In the genomic region with DNA sequence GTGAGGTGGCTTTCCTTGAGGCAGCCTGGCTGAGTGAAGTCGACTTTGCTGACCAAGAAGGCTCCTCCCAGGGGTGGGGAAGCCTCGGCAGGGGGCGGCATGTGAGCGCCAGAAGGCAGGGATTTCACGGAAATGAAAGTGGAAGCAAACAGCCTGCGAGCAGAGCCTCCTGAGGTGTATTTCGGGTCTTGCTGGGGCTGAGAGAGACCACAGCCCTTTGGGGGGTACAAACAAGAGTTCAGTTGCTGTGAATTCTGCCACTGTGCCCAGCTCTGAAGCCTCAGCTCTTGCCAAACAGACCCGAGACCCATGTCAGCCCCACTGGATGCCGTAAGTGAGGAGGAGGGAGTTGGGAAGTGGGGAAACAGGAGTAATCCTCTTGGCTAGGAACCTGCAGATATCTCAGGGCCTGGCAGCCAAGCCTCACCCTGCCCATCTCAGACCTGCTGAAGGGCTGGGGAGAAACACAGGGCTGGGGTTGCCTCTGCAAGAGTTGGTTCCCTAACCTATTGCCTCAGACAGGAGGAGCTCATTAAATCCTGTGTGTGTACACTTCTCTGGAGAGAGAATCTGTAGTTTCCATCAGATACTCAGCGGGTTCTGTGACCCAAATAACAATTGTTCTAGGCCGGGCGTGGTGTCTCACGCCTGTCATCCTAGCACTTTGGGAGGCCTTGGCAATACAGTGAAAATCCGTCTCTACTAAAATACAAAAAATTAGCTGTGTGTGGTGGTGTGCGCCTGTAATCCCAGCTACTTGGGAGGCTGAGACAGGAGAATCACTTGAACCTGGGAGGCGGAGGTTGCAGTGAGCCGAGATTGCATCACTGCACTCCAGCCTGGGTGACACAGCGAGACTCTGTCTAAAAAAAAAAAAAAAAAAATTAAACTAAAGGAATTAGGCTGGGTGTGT, we compare ENCODE assay signal across 1 cellular context.
TF ChIP-seq lines count a peak whose summit lies in the region.

A gene (plus strand): TSS at position 146 of the 913 bp plus-strand sequence. CDS start 164 bp downstream, at position 310.

TF ChIP-seq in K562, 482 proteins besides CTCF, POLR2A, EP300 and RAD21 (continued from another document and continues in another):
- TF ChIP-seq ZNF165 (CRISPR knock-in tag; IDR thresholded peaks at IDR 0.05; ENCODE audit: borderline replicate concordance) (no peak), NFATC3 (IDR thresholded peaks at IDR 0.05) (no peak), BACH1 (tag; IDR thresholded peaks at IDR 0.05) (no peak), BDP1 (IDR thresholded peaks at IDR 0.05; ENCODE audit: insufficient read depth, insufficient read length) (no peak), XRCC5 (IDR thresholded peaks at IDR 0.05; ENCODE audit: low read depth, low read length) (no peak), CBFA2T3 (IDR thresholded peaks at IDR 0.05) (no peak), ZNF699 (CRISPR knock-in tag; IDR thresholded peaks at IDR 0.05; ENCODE audit: insufficient replicate concordance) (no peak), HEY1 (CRISPR knock-in tag; IDR thresholded peaks at IDR 0.05; ENCODE audit: borderline replicate concordance) (no peak), ZNF79 (CRISPR knock-in tag; IDR thresholded peaks at IDR 0.05; ENCODE audit: low read depth) (no peak), ZNF696 (CRISPR knock-in tag; conservative IDR thresholded peaks at IDR 0.05) (no peak), HNRNPH1 (optimal IDR thresholded peaks at IDR 0.05; ENCODE audit: low read depth, low read length) (no peak), POLR2H (tag; IDR thresholded peaks at IDR 0.05; ENCODE audit: low read depth) (no peak), NFXL1 (CRISPR knock-in tag; IDR thresholded peaks at IDR 0.05) (no peak), KDM4B (IDR thresholded peaks at IDR 0.05; ENCODE audit: borderline replicate concordance in 2 of 2, low read depth in 1 of 2) (0 out of 4 replicates have a peak, but pooled peaks of 1 of the 2 experiments have one; percentile 19), ZNF217 (CRISPR knock-in tag; IDR thresholded peaks at IDR 0.05) (no peak), ZNF444 (CRISPR knock-in tag; IDR thresholded peaks at IDR 0.05) (no peak), PHF21A (IDR thresholded peaks at IDR 0.05; ENCODE audit: borderline replicate concordance, low read depth) (no peak), NFRKB (IDR thresholded peaks at IDR 0.05; ENCODE audit: low read depth) (no peak), GTF2E2 (tag; IDR thresholded peaks at IDR 0.05) (no peak), CC2D1A (IDR thresholded peaks at IDR 0.05) (peak; percentile 70), KLF10 (CRISPR knock-in tag; IDR thresholded peaks at IDR 0.05) (no peak), ZNF324 (CRISPR knock-in tag; IDR thresholded peaks at IDR 0.05) (no peak), CCAR2 (IDR thresholded peaks at IDR 0.05; ENCODE audit: low read depth, low read length) (no peak), THRAP3 (IDR thresholded peaks at IDR 0.05; ENCODE audit: borderline replicate concordance) (no peak), MEF2A (IDR thresholded peaks at IDR 0.05; ENCODE audit: control insufficient read depth, low read depth, low read length) (no peak), SIX5 (IDR thresholded peaks at IDR 0.05; ENCODE audit: borderline replicate concordance in 1 of 2, insufficient read depth in 1 of 2, low read depth in 1 of 2, low read length in 2 of 2) (no peak), ILF3 (IDR thresholded peaks at IDR 0.05; ENCODE audit: borderline replicate concordance) (no peak), PHTF2 (CRISPR knock-in tag; IDR thresholded peaks at IDR 0.05) (no peak), TGIF2 (CRISPR knock-in tag; IDR thresholded peaks at IDR 0.05) (no peak), FOXM1 (IDR thresholded peaks at IDR 0.05; ENCODE audit: low read depth) (peak; percentile 60), FOXM1 (CRISPR knock-in tag; IDR thresholded peaks at IDR 0.05; ENCODE audit: low read depth) (no peak), ZNF778 (CRISPR knock-in tag; IDR thresholded peaks at IDR 0.05) (no peak), ATF7 (IDR thresholded peaks at IDR 0.05) (peak; percentile 19; the same call in 1 of the 2 replicates), GABPB1 (CRISPR knock-in tag; IDR thresholded peaks at IDR 0.05) (no peak)
- TF ChIP-seq, protein P1, sequence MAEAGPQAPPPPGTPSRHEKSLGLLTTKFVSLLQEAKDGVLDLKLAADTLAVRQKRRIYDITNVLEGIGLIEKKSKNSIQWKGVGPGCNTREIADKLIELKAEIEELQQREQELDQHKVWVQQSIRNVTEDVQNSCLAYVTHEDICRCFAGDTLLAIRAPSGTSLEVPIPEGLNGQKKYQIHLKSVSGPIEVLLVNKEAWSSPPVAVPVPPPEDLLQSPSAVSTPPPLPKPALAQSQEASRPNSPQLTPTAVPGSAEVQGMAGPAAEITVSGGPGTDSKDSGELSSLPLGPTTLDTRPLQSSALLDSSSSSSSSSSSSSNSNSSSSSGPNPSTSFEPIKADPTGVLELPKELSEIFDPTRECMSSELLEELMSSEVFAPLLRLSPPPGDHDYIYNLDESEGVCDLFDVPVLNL (CRISPR knock-in tag; IDR thresholded peaks at IDR 0.05; ENCODE audit: low read depth) = no peak
- TF ChIP-seq, protein P2, sequence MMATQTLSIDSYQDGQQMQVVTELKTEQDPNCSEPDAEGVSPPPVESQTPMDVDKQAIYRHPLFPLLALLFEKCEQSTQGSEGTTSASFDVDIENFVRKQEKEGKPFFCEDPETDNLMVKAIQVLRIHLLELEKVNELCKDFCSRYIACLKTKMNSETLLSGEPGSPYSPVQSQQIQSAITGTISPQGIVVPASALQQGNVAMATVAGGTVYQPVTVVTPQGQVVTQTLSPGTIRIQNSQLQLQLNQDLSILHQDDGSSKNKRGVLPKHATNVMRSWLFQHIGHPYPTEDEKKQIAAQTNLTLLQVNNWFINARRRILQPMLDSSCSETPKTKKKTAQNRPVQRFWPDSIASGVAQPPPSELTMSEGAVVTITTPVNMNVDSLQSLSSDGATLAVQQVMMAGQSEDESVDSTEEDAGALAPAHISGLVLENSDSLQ (IDR thresholded peaks at IDR 0.05) = no peak
- TF ChIP-seq, protein P3, sequence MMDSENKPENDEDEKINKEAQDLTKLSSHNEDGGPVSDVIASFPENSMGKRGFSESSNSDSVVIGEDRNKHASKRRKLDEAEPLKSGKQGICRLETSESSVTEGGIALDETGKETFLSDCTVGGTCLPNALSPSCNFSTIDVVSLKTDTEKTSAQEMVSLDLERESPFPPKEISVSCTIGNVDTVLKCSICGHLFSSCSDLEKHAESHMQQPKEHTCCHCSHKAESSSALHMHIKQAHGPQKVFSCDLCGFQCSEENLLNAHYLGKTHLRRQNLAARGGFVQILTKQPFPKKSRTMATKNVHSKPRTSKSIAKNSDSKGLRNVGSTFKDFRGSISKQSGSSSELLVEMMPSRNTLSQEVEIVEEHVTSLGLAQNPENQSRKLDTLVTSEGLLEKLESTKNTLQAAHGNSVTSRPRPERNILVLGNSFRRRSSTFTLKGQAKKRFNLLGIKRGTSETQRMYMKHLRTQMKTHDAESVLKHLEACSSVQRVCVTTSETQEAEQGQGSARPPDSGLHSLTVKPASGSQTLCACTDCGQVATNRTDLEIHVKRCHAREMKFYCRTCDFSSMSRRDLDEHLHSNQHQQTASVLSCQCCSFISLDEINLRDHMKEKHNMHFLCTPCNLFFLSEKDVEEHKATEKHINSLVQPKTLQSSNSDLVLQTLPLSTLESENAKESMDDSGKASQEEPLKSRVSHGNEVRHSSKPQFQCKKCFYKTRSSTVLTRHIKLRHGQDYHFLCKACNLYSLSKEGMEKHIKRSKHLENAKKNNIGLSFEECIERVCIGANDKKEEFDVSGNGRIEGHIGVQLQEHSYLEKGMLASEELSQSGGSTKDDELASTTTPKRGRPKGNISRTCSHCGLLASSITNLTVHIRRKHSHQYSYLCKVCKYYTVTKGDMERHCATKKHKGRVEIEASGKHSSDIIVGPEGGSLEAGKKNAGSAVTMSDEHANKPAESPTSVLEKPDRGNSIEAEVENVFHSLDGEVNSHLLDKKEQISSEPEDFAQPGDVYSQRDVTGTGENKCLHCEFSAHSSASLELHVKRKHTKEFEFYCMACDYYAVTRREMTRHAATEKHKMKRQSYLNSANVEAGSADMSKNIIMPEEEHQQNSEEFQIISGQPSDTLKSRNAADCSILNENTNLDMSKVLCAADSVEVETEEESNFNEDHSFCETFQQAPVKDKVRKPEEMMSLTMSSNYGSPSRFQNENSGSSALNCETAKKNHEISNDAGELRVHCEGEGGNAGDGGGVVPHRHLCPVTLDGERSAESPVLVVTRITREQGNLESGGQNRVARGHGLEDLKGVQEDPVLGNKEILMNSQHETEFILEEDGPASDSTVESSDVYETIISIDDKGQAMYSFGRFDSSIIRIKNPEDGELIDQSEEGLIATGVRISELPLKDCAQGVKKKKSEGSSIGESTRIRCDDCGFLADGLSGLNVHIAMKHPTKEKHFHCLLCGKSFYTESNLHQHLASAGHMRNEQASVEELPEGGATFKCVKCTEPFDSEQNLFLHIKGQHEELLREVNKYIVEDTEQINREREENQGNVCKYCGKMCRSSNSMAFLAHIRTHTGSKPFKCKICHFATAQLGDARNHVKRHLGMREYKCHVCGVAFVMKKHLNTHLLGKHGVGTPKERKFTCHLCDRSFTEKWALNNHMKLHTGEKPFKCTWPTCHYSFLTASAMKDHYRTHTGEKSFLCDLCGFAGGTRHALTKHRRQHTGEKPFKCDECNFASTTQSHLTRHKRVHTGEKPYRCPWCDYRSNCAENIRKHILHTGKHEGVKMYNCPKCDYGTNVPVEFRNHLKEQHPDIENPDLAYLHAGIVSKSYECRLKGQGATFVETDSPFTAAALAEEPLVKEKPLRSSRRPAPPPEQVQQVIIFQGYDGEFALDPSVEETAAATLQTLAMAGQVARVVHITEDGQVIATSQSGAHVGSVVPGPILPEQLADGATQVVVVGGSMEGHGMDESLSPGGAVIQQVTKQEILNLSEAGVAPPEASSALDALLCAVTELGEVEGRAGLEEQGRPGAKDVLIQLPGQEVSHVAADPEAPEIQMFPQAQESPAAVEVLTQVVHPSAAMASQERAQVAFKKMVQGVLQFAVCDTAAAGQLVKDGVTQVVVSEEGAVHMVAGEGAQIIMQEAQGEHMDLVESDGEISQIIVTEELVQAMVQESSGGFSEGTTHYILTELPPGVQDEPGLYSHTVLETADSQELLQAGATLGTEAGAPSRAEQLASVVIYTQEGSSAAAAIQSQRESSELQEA (IDR thresholded peaks at IDR 0.05; ENCODE audit: low read depth) = no peak
- TF ChIP-seq, protein P4, sequence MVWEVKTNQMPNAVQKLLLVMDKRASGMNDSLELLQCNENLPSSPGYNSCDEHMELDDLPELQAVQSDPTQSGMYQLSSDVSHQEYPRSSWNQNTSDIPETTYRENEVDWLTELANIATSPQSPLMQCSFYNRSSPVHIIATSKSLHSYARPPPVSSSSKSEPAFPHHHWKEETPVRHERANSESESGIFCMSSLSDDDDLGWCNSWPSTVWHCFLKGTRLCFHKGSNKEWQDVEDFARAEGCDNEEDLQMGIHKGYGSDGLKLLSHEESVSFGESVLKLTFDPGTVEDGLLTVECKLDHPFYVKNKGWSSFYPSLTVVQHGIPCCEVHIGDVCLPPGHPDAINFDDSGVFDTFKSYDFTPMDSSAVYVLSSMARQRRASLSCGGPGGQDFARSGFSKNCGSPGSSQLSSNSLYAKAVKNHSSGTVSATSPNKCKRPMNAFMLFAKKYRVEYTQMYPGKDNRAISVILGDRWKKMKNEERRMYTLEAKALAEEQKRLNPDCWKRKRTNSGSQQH (CRISPR knock-in tag; IDR thresholded peaks at IDR 0.05) = no peak
- TF ChIP-seq, protein P5, sequence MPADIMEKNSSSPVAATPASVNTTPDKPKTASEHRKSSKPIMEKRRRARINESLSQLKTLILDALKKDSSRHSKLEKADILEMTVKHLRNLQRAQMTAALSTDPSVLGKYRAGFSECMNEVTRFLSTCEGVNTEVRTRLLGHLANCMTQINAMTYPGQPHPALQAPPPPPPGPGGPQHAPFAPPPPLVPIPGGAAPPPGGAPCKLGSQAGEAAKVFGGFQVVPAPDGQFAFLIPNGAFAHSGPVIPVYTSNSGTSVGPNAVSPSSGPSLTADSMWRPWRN (IDR thresholded peaks at IDR 0.05; ENCODE audit: low read depth) = no peak
- TF ChIP-seq, protein P6, sequence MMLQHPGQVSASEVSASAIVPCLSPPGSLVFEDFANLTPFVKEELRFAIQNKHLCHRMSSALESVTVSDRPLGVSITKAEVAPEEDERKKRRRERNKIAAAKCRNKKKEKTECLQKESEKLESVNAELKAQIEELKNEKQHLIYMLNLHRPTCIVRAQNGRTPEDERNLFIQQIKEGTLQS (IDR thresholded peaks at IDR 0.05) = peak; percentile 88
- TF ChIP-seq, protein P6 (CRISPR knock-in tag; conservative IDR thresholded peaks at IDR 0.05) = no peak
- TF ChIP-seq, protein P7, sequence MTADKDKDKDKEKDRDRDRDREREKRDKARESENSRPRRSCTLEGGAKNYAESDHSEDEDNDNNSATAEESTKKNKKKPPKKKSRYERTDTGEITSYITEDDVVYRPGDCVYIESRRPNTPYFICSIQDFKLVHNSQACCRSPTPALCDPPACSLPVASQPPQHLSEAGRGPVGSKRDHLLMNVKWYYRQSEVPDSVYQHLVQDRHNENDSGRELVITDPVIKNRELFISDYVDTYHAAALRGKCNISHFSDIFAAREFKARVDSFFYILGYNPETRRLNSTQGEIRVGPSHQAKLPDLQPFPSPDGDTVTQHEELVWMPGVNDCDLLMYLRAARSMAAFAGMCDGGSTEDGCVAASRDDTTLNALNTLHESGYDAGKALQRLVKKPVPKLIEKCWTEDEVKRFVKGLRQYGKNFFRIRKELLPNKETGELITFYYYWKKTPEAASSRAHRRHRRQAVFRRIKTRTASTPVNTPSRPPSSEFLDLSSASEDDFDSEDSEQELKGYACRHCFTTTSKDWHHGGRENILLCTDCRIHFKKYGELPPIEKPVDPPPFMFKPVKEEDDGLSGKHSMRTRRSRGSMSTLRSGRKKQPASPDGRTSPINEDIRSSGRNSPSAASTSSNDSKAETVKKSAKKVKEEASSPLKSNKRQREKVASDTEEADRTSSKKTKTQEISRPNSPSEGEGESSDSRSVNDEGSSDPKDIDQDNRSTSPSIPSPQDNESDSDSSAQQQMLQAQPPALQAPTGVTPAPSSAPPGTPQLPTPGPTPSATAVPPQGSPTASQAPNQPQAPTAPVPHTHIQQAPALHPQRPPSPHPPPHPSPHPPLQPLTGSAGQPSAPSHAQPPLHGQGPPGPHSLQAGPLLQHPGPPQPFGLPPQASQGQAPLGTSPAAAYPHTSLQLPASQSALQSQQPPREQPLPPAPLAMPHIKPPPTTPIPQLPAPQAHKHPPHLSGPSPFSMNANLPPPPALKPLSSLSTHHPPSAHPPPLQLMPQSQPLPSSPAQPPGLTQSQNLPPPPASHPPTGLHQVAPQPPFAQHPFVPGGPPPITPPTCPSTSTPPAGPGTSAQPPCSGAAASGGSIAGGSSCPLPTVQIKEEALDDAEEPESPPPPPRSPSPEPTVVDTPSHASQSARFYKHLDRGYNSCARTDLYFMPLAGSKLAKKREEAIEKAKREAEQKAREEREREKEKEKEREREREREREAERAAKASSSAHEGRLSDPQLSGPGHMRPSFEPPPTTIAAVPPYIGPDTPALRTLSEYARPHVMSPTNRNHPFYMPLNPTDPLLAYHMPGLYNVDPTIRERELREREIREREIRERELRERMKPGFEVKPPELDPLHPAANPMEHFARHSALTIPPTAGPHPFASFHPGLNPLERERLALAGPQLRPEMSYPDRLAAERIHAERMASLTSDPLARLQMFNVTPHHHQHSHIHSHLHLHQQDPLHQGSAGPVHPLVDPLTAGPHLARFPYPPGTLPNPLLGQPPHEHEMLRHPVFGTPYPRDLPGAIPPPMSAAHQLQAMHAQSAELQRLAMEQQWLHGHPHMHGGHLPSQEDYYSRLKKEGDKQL (CRISPR knock-in tag; IDR thresholded peaks at IDR 0.05; ENCODE audit: borderline replicate concordance) = no peak
